In genomic region chr6:111423960-111424846, GRCh38 we compare ENCODE assay signal across 10 cellular contexts. TPM values are rescaled to one million over a fixed set of nuclear protein-coding genes. Genes with fewer than 3 reads are reported as not detected.
DNase-seq lines count a peak whose midpoint lies in the region; ATAC-seq and TF ChIP-seq lines count a peak whose summit lies in the region.
"Had no signal": no experiment of that assay in that cellular context is flagged by ENCODE, and none has a peak within 500 bp of the region (broad histone marks: within the 10 kb centered on the region; RNA-seq: fewer than 3 reads in every experiment).

No MANE protein-coding gene starts in this region.

- TF ChIP-seq EP300 in transverse colon (IDR thresholded peaks at IDR 0.05; ENCODE audit: low read depth) (no peak), gastroesophageal sphincter (IDR thresholded peaks at IDR 0.05) (no peak)

- no peak for TF ChIP-seq POLR2A in transverse colon (IDR thresholded peaks at IDR 0.05)
- no peak for TF ChIP-seq POLR2A in gastroesophageal sphincter (IDR thresholded peaks at IDR 0.05)

- H3K4me1 ChIP-seq in right atrium auricular region = peaks cover 0 to 17% of the 10 kb centered on the region in 2 donors
- peaks cover 15 to 68% (median 40%) of the 10 kb centered on the region in 4 donors for H3K4me1 ChIP-seq in transverse colon
- peaks cover 7 to 70% (median 14%) of the 10 kb centered on the region in 3 donors for H3K4me1 ChIP-seq in gastroesophageal sphincter

- intact Hi-C loops in Right ventricle myocardium superior (cut with DNase I) = no loop called here
- intact Hi-C loops in transverse colon (cut with DNase I; ENCODE audit: low total_unique reads) = no loop called here

- H3K27me3 ChIP-seq in right atrium auricular region (no peaks in the 10 kb centered on the region), transverse colon (no peaks in the 10 kb centered on the region), gastroesophageal sphincter (no peaks in the 10 kb centered on the region)

- TF ChIP-seq CTCF in right atrium auricular region (IDR thresholded peaks at IDR 0.05) (no peak), transverse colon (IDR thresholded peaks at IDR 0.05) (no peak), gastroesophageal sphincter (IDR thresholded peaks at IDR 0.05) (no peak)

- H3K36me3 ChIP-seq in right atrium auricular region = no peaks in the 10 kb centered on the region
- no peaks in the 10 kb centered on the region for H3K36me3 ChIP-seq in transverse colon
- peaks cover 0 to 2% of the 10 kb centered on the region in 2 donors for H3K36me3 ChIP-seq in gastroesophageal sphincter

- 35 to 49% methylated on average over 4 to 5 of the region's 5 CpGs for WGBS in transverse colon (ENCODE audit: low coverage in 1 of 2), 2 donors
- WGBS in gastroesophageal sphincter (ENCODE audit: low coverage in 1 of 2), 2 donors = 61 to 67% methylated on average over 4 to 5 of the region's 5 CpGs

- no peak for DNase-seq in Right ventricle myocardium superior
- no peak for DNase-seq in right atrium auricular region (ENCODE audit: low spot score)
- peak in 52 of 58 donors; percentile 6 to 79 (median 44) for DNase-seq in anterior cingulate cortex (lab: John Stamatoyannopoulos, UW)
- DNase-seq in left lobe of liver (ENCODE audit: low spot score) = no peak
- peak; percentile 73 for DNase-seq in transverse colon
- DNase-seq in NK-92 (lab: John Stamatoyannopoulos, UW; ENCODE audit: unreplicated experiment) = no peak
- DNase-seq: GOT3; NK-92 treated with Interleukin-12 subunit alpha and Interleukin-12 subunit beta, amount 100 ng/mL, for 24 hours had no signal

- in situ Hi-C loops in transverse colon (cut with MboI; ENCODE audit: low pct_ligation_motif_present in 1 of 4, low pct_unique_long_range_greater_than_20kb in 1 of 4, low sequenced_read_pairs in 3 of 4) = no loop called here

- H3K4me3 ChIP-seq in right atrium auricular region (no peak overlapping the region), transverse colon (peak overlapping the region in 1 of 4 donors; percentile 16), gastroesophageal sphincter (no peak overlapping the region)

- peak; percentile 78 for ATAC-seq in Right ventricle myocardium superior (ENCODE audit: poor library complexity)
- ATAC-seq in left lobe of liver = peak; percentile 67
- no peak for ATAC-seq in GM19452 (IDR thresholded peaks at IDR 0.05; ENCODE audit: unreplicated experiment)
- ATAC-seq in gastroesophageal sphincter = no peak

- no peak overlapping the region for H3K27ac ChIP-seq in right atrium auricular region
- peak overlapping the region; percentile 59 to 70 (median 66) for H3K27ac ChIP-seq in transverse colon
- no peak overlapping the region for H3K27ac ChIP-seq in gastroesophageal sphincter

- peaks cover 0 to 8% of the 10 kb centered on the region in 2 donors for H3K9me3 ChIP-seq in right atrium auricular region
- H3K9me3 ChIP-seq in transverse colon = peaks cover 10 to 12% of the 10 kb centered on the region in 2 donors
- peaks cover 0 to 8% (median 0%) of the 10 kb centered on the region in 3 donors for H3K9me3 ChIP-seq in gastroesophageal sphincter

RNA-seq across cellular contexts. Expression of gene REV3L, which starts 58.8 kb away (rescaled TPM):
- total RNA-seq in Right ventricle myocardium superior = 9.1 TPM
- 10 to 100 TPM; 14.5 to 34.2 TPM for total RNA-seq in right atrium auricular region
- 11.7 TPM for total RNA-seq in left lobe of liver
- 100 to 1,000 TPM in 1 of 4 donors, 10 to 100 TPM in 3; 24.7 to 256 (median 34.7) TPM for total RNA-seq in transverse colon
- total RNA-seq in gastroesophageal sphincter = 10 to 100 TPM; 40.7 to 84.1 (median 52.6) TPM

Comparison
In these comparisons a context has a peak if more than half of its experiments do, and no peak if none do; other contexts are left out.
1. ATAC-seq: peak in Right ventricle myocardium superior (single experiment) and left lobe of liver (single experiment); none in GM19452 (single experiment) and gastroesophageal sphincter (single experiment).
2. DNase-seq: peak in anterior cingulate cortex (52 of 58) and transverse colon (single experiment); none in Right ventricle myocardium superior (single experiment), right atrium auricular region (single experiment), left lobe of liver (single experiment) and NK-92 (single experiment).
3. H3K27ac ChIP-seq: peak in transverse colon (4 of 4); none in right atrium auricular region (0 of 2) and gastroesophageal sphincter (0 of 4).